In the genomic region with DNA sequence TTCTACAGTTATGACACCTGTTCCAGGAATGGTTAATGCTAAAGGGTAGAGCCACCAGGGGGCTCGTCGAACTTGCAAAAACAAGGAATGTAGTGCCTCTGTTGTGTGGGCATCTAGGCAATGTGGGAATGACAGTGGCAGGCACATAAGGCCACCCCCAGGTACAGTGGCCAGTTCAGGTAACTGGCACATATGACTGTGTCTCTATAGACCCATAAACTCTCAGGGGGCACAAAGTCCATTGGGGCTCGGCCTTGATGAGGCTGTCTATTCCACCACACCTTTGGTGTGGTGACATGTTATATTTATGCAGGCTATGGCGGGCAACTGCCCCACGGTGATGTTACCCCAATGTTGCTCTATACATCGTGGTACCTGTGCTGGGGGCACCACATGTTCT, we compare ENCODE assay signal across 27 cellular contexts.
"Had no signal": no experiment of that assay in that cellular context is flagged by ENCODE, and none has a peak within 500 bp of the region (broad histone marks: within the 10 kb centered on the region; RNA-seq: fewer than 3 reads in every experiment).

No MANE protein-coding gene starts in this region.

- H3K9me3 ChIP-seq: gastrocnemius medialis, neutrophil, stomach, thyroid gland, upper lobe of right lung had no signal

- ATAC-seq: activated naive CD4-positive, alpha-beta T cell treated with anti-CD3 and anti-CD28 coated beads, Interleukin-2, amount 50 U/mL, for 72 hours; activated T-cell treated with anti-CD3 and anti-CD28 coated beads, Interleukin-2, amount 50 U/mL, for 4 hours; activated T-helper 17 cell treated with anti-CD3 and anti-CD28 coated beads, Interleukin-2, amount 50 U/mL, for 72 hours; gastrocnemius medialis; left ventricle myocardium superior; stimulated activated naive B cell treated with anti-CD40 and anti-IgM and Interleukin-4, amounts not matched to agents 10 μg/mL and 1 μg/mL and 100 μg/mL, for 72 hours; T-helper 17 cell; upper lobe of right lung had no signal

- H3K4me3 Mint-ChIP-seq: activated CD4-positive, alpha-beta memory T cell treated with anti-CD3 and anti-CD28 coated beads, Interleukin-2, amount 10 ng/mL, durations not matched to agents 7 days and 5 days; activated CD4-positive, alpha-beta T cell treated with anti-CD3 and anti-CD28 coated beads, Interleukin-2, amount 10 ng/mL, durations not matched to agents 7 days and 5 days; activated T-cell treated with anti-CD3 and anti-CD28 coated beads, Interleukin-2, amount 50 U/mL, for 4 hours; activated T-helper 17 cell treated with anti-CD3 and anti-CD28 coated beads, Interleukin-2, amount 50 U/mL, for 72 hours; naive B cell; nephron progenitor cell; stimulated activated naive B cell treated with anti-CD40 and anti-IgM and Interleukin-4, amounts not matched to agents 10 μg/mL and 1 μg/mL and 100 μg/mL, for 72 hours; T-helper 17 cell had no signal

- H3K27me3 ChIP-seq: dorsolateral prefrontal cortex, gastrocnemius medialis, stomach, thyroid gland, upper lobe of right lung had no signal

- H3K9me3 Mint-ChIP-seq: activated CD4-positive, alpha-beta memory T cell treated with anti-CD3 and anti-CD28 coated beads, Interleukin-2, amount 10 ng/mL, durations not matched to agents 7 days and 5 days; activated CD4-positive, alpha-beta T cell treated with anti-CD3 and anti-CD28 coated beads, Interleukin-2, amount 10 ng/mL, durations not matched to agents 7 days and 5 days; activated naive CD4-positive, alpha-beta T cell treated with anti-CD3 and anti-CD28 coated beads, Interleukin-2, amount 50 U/mL, for 72 hours; activated T-cell treated with anti-CD3 and anti-CD28 coated beads, Interleukin-2, amount 50 U/mL, for 4 hours; activated T-helper 17 cell treated with anti-CD3 and anti-CD28 coated beads, Interleukin-2, amount 50 U/mL, for 72 hours; nephron progenitor cell; stimulated activated naive B cell treated with anti-CD40 and anti-IgM and Interleukin-4, amounts not matched to agents 10 μg/mL and 1 μg/mL and 100 μg/mL, for 72 hours had no signal

- H3K4me1 Mint-ChIP-seq: activated CD4-positive, alpha-beta memory T cell treated with anti-CD3 and anti-CD28 coated beads, Interleukin-2, amount 10 ng/mL, durations not matched to agents 7 days and 5 days; activated CD4-positive, alpha-beta T cell treated with anti-CD3 and anti-CD28 coated beads, Interleukin-2, amount 10 ng/mL, durations not matched to agents 7 days and 5 days; activated T-helper 17 cell treated with anti-CD3 and anti-CD28 coated beads, Interleukin-2, amount 50 U/mL, for 72 hours; naive B cell; stimulated activated naive B cell treated with anti-CD40 and anti-IgM and Interleukin-4, amounts not matched to agents 10 μg/mL and 1 μg/mL and 100 μg/mL, for 72 hours; T-helper 17 cell had no signal

- H3K36me3 Mint-ChIP-seq: activated naive CD4-positive, alpha-beta T cell treated with anti-CD3 and anti-CD28 coated beads, Interleukin-2, amount 50 U/mL, for 72 hours; naive B cell; stimulated activated naive B cell treated with anti-CD40 and anti-IgM and Interleukin-4, amounts not matched to agents 10 μg/mL and 1 μg/mL and 100 μg/mL, for 72 hours had no signal

- DNase-seq: activated CD4-positive, alpha-beta memory T cell treated with anti-CD3 and anti-CD28 coated beads, Interleukin-2, amount 10 ng/mL, durations not matched to agents 7 days and 5 days; activated CD4-positive, alpha-beta T cell treated with anti-CD3 and anti-CD28 coated beads for 1 hour; activated CD4-positive, alpha-beta T cell treated with anti-CD3 and anti-CD28 coated beads, Interleukin-2, amount 10 ng/mL, durations not matched to agents 7 days and 5 days; activated gamma-delta T cell treated with Interleukin-2 at 50 U/mL for 16 hours; activated T-cell treated with anti-CD3 and anti-CD28 coated beads, Interleukin-2, amount 50 U/mL, for 4 hours; cerebellar nuclear complex; dorsolateral prefrontal cortex; effector memory CD4-positive, alpha-beta T cell; gastrocnemius medialis; glutamatergic neuron; islet precursor cell; left ventricle myocardium superior; naive B cell; nephron progenitor cell; retina; stimulated activated CD4-positive, alpha-beta T cell treated with anti-CD3 and anti-CD28 coated beads, Interleukin-15, amount 100 ng/mL, for 24 hours; stimulated activated CD4-positive, alpha-beta T cell treated with anti-CD3 and anti-CD28 coated beads, Interleukin-2, amount 100 ng/mL, for 24 hours; stimulated activated naive B cell treated with anti-CD40 and anti-IgM and Interleukin-4, amounts not matched to agents 10 μg/mL and 1 μg/mL and 100 μg/mL, for 72 hours; stomach; T-helper 17 cell; thyroid gland; upper lobe of right lung had no signal

- H3K36me3 ChIP-seq: gastrocnemius medialis, neutrophil, stomach, thyroid gland, upper lobe of right lung had no signal

- H3K4me1 ChIP-seq: gastrocnemius medialis, stomach, thyroid gland, upper lobe of right lung had no signal

- H3K27ac Mint-ChIP-seq: activated CD4-positive, alpha-beta memory T cell treated with anti-CD3 and anti-CD28 coated beads, Interleukin-2, amount 10 ng/mL, durations not matched to agents 7 days and 5 days; activated CD4-positive, alpha-beta T cell treated with anti-CD3 and anti-CD28 coated beads, Interleukin-2, amount 10 ng/mL, durations not matched to agents 7 days and 5 days; activated naive CD4-positive, alpha-beta T cell treated with anti-CD3 and anti-CD28 coated beads, Interleukin-2, amount 50 U/mL, for 72 hours; activated T-helper 17 cell treated with anti-CD3 and anti-CD28 coated beads, Interleukin-2, amount 50 U/mL, for 72 hours; naive B cell; nephron progenitor cell; progenitor cell of endocrine pancreas; stimulated activated naive B cell treated with anti-CD40 and anti-IgM and Interleukin-4, amounts not matched to agents 10 μg/mL and 1 μg/mL and 100 μg/mL, for 72 hours; T-helper 17 cell had no signal

- H3K4me3 ChIP-seq: coronary artery, dorsolateral prefrontal cortex, gastrocnemius medialis, stomach, thyroid gland, upper lobe of right lung had no signal
